Comparison of ENCODE assay signal across 15 cellular contexts in genomic region chr18:61738042-61738441, GRCh38.
DNase-seq lines count a peak whose midpoint lies in the region; ATAC-seq, FAIRE-seq and TF ChIP-seq lines count a peak whose summit lies in the region.
"Had no signal": no experiment of that assay in that cellular context is flagged by ENCODE, and none has a peak within 500 bp of the region (broad histone marks: within the 10 kb centered on the region; RNA-seq: fewer than 3 reads in every experiment).

No MANE protein-coding gene starts in this region.

- H3K36me3 ChIP-seq in body of pancreas (replicated peaks in 1 of 2; ENCODE audit: insufficient read depth in 1 of 2, low read depth in 2 of 2) (no peaks in the 10 kb centered on the region), neural progenitor cell (no peaks in the 10 kb centered on the region), upper lobe of left lung (no peaks in the 10 kb centered on the region), mucosa of descending colon (ENCODE audit: low read depth) (no peaks in the 10 kb centered on the region)
- H3K36me3 ChIP-seq: breast epithelium had no signal

- TF ChIP-seq CTCF in body of pancreas (IDR thresholded peaks at IDR 0.05) (no peak), neural progenitor cell (IDR thresholded peaks at IDR 0.05) (no peak), upper lobe of left lung (IDR thresholded peaks at IDR 0.05) (no peak), mucosa of descending colon (IDR thresholded peaks at IDR 0.05) (no peak)

- POLR2A ChIA-PET in activated CD4-positive, alpha-beta memory T cell treated with anti-CD3 and anti-CD28 coated beads, Interleukin-2, amount 10 ng/mL, durations not matched to agents 7 days and 5 days (lab: Charles Lee): no interaction called here

- H3K9ac ChIP-seq in neural progenitor cell: no peak overlapping the region

- peak overlapping the region; percentile 43 for H3K4me3 Mint-ChIP-seq in neural progenitor cell
- H3K4me3 Mint-ChIP-seq in activated CD4-positive, alpha-beta memory T cell treated with anti-CD3 and anti-CD28 coated beads, Interleukin-2, amount 10 ng/mL, durations not matched to agents 7 days and 5 days: no peak overlapping the region
- H3K4me3 Mint-ChIP-seq: activated B cell treated with CpG ODN at 0.5 μM for 24 hours; activated naive CD4-positive, alpha-beta T cell treated with anti-CD3 and anti-CD28 coated beads, Interleukin-2, amount 10 ng/mL, durations not matched to agents 7 days and 5 days had no signal

- H3K4me1 ChIP-seq in body of pancreas: peaks cover 53% of the 10 kb centered on the region
- H3K4me1 ChIP-seq in neural progenitor cell: peaks cover 18% of the 10 kb centered on the region
- peaks cover 6 to 20% (median 11%) of the 10 kb centered on the region in 4 donors for H3K4me1 ChIP-seq in upper lobe of left lung
- peaks cover 29% of the 10 kb centered on the region for H3K4me1 ChIP-seq in mucosa of descending colon (ENCODE audit: low read depth)
- H3K4me1 ChIP-seq: breast epithelium had no signal

- H3K4me1 Mint-ChIP-seq in neural progenitor cell: peaks cover 52% of the 10 kb centered on the region
- no peaks in the 10 kb centered on the region for H3K4me1 Mint-ChIP-seq in activated CD4-positive, alpha-beta memory T cell treated with anti-CD3 and anti-CD28 coated beads, Interleukin-2, amount 10 ng/mL, durations not matched to agents 7 days and 5 days
- H3K4me1 Mint-ChIP-seq: activated B cell treated with CpG ODN at 0.5 μM for 24 hours; activated naive CD4-positive, alpha-beta T cell treated with anti-CD3 and anti-CD28 coated beads, Interleukin-2, amount 10 ng/mL, durations not matched to agents 7 days and 5 days had no signal

- H3K27me3 Mint-ChIP-seq in neural progenitor cell (ENCODE audit: insufficient read depth, low read depth): peaks cover 7% of the 10 kb centered on the region
- no peaks in the 10 kb centered on the region for H3K27me3 Mint-ChIP-seq in activated CD4-positive, alpha-beta memory T cell treated with anti-CD3 and anti-CD28 coated beads, Interleukin-2, amount 10 ng/mL, durations not matched to agents 7 days and 5 days
- H3K27me3 Mint-ChIP-seq: activated B cell treated with CpG ODN at 0.5 μM for 24 hours had no signal

- no peak overlapping the region for H2AFZ ChIP-seq in neural progenitor cell (replicated peaks)

- intact Hi-C loops in body of pancreas (cut with DNase I) (no loop called here), mucosa of descending colon (cut with DNase I, micrococcal nuclease) (loop anchor here in 1 of 2 donors (10.0 kb wide), 1 partner anchor 157 kb away; the partner anchor contains the start of gene RNF152)

- CTCF ChIA-PET in activated CD4-positive, alpha-beta memory T cell treated with anti-CD3 and anti-CD28 coated beads, Interleukin-2, amount 10 ng/mL, durations not matched to agents 7 days and 5 days (lab: Charles Lee): no interaction called here

- TF ChIP-seq EP300 in upper lobe of left lung (IDR thresholded peaks at IDR 0.05): peak in 1 of 4 donors; percentile 63

- FAIRE-seq in RCC 7860 (lab: Jason Lieb, UNC): no peak
- FAIRE-seq: GM12878 had no signal

- DNase-seq in body of pancreas: peak in 1 of 4 donors; percentile 46
- DNase-seq in foreskin melanocyte: peak; percentile 53
- DNase-seq in neural progenitor cell (ENCODE audit: low spot score): no peak
- no peak for DNase-seq in upper lobe of left lung
- DNase-seq in mucosa of descending colon: no peak
- no peak for DNase-seq in activated CD4-positive, alpha-beta memory T cell treated with anti-CD3 and anti-CD28 coated beads, Interleukin-2, amount 10 ng/mL, durations not matched to agents 7 days and 5 days
- DNase-seq in RCC 7860 (ENCODE audit: low spot score): no peak
- no peak for DNase-seq in NCI-H1417 (lab: John Stamatoyannopoulos, UW)
- DNase-seq: activated B cell treated with CpG ODN at 0.5 μM for 24 hours; activated naive CD4-positive, alpha-beta T cell treated with anti-CD3 and anti-CD28 coated beads, Interleukin-2, amount 10 ng/mL, durations not matched to agents 7 days and 5 days; NCI-H146; stimulated activated CD4-positive, alpha-beta T cell treated with anti-CD3 and anti-CD28 coated beads, Interleukin-12 subunit alpha, Interleukin-12 subunit beta, amount 100 ng/mL, for 4 hours; SW 1271 had no signal

- WGBS in body of pancreas, 2 donors: 39 to 43% methylated on average over 1 of the region's 1 CpG
- 62 to 67% methylated on average over 1 of the region's 1 CpG for whole genome bisulfite sequencing in upper lobe of left lung, 2 donors

- ATAC-seq in body of pancreas (no peak), upper lobe of left lung (ENCODE audit: low FRiP score in 2 of 2) (peak in 1 of 2 donors; percentile 45), mucosa of descending colon (no peak)
- ATAC-seq: GM12878 had no signal

- no peaks in the 10 kb centered on the region for H3K79me2 ChIP-seq in neural progenitor cell (ENCODE audit: low read depth)

- peaks cover 3% of the 10 kb centered on the region for H3K36me3 Mint-ChIP-seq in neural progenitor cell
- H3K36me3 Mint-ChIP-seq in activated CD4-positive, alpha-beta memory T cell treated with anti-CD3 and anti-CD28 coated beads, Interleukin-2, amount 10 ng/mL, durations not matched to agents 7 days and 5 days (ENCODE audit: low read depth): no peaks in the 10 kb centered on the region
- H3K36me3 Mint-ChIP-seq: activated naive CD4-positive, alpha-beta T cell treated with anti-CD3 and anti-CD28 coated beads, Interleukin-2, amount 10 ng/mL, durations not matched to agents 7 days and 5 days had no signal

- H3K27me3 ChIP-seq in body of pancreas: no peaks in the 10 kb centered on the region
- H3K27me3 ChIP-seq in neural progenitor cell: no peaks in the 10 kb centered on the region
- H3K27me3 ChIP-seq in upper lobe of left lung: no peaks in the 10 kb centered on the region
- H3K27me3 ChIP-seq: breast epithelium had no signal

- H3F3A ChIP-seq in neural progenitor cell (ENCODE audit: low read depth): peaks cover 3% of the 10 kb centered on the region

- TF ChIP-seq POLR2A in body of pancreas (IDR thresholded peaks at IDR 0.05) (no peak), upper lobe of left lung (IDR thresholded peaks at IDR 0.05) (no peak)

- H3K27ac ChIP-seq in body of pancreas (peak overlapping the region; percentile 7 to 28 (median 17)), neural progenitor cell (no peak overlapping the region), upper lobe of left lung (peak overlapping the region; percentile 55 to 82 (median 78))

- H3K9me3 Mint-ChIP-seq in neural progenitor cell: no peaks in the 10 kb centered on the region
- H3K9me3 Mint-ChIP-seq in activated CD4-positive, alpha-beta memory T cell treated with anti-CD3 and anti-CD28 coated beads, Interleukin-2, amount 10 ng/mL, durations not matched to agents 7 days and 5 days: no peaks in the 10 kb centered on the region
- H3K9me3 Mint-ChIP-seq: activated B cell treated with CpG ODN at 0.5 μM for 24 hours; activated naive CD4-positive, alpha-beta T cell treated with anti-CD3 and anti-CD28 coated beads, Interleukin-2, amount 10 ng/mL, durations not matched to agents 7 days and 5 days had no signal

- H3K4me3 ChIP-seq in body of pancreas (no peak overlapping the region), neural progenitor cell (no peak overlapping the region), upper lobe of left lung (no peak overlapping the region), mucosa of descending colon (no peak overlapping the region)
- H3K4me3 ChIP-seq: breast epithelium, GM12878 had no signal

- H3K27ac Mint-ChIP-seq in neural progenitor cell: no peak overlapping the region
- H3K27ac Mint-ChIP-seq in activated CD4-positive, alpha-beta memory T cell treated with anti-CD3 and anti-CD28 coated beads, Interleukin-2, amount 10 ng/mL, durations not matched to agents 7 days and 5 days: no peak overlapping the region
- H3K27ac Mint-ChIP-seq: activated B cell treated with CpG ODN at 0.5 μM for 24 hours; activated naive CD4-positive, alpha-beta T cell treated with anti-CD3 and anti-CD28 coated beads, Interleukin-2, amount 10 ng/mL, durations not matched to agents 7 days and 5 days had no signal

- no peaks in the 10 kb centered on the region for H4K20me1 ChIP-seq in neural progenitor cell (ENCODE audit: low read depth)

- H3K9me3 ChIP-seq in body of pancreas: no peaks in the 10 kb centered on the region
- no peaks in the 10 kb centered on the region for H3K9me3 ChIP-seq in neural progenitor cell (ENCODE audit: low read depth)
- H3K9me3 ChIP-seq in upper lobe of left lung: no peaks in the 10 kb centered on the region
- no peaks in the 10 kb centered on the region for H3K9me3 ChIP-seq in mucosa of descending colon
- H3K9me3 ChIP-seq: breast epithelium had no signal

- no peak overlapping the region for H3K4me2 ChIP-seq in neural progenitor cell
